ENCODE assay signal across 8 cellular contexts in genomic region chr1:166166701-166167394, GRCh38. TPM values are rescaled to one million over a fixed set of nuclear protein-coding genes. Genes with fewer than 3 reads are reported as not detected.
A peak's percentile ranks its signal among the peaks of the same experiment; 100 is the strongest.
DNase-seq lines count a peak whose midpoint lies in the region; ATAC-seq and TF ChIP-seq lines count a peak whose summit lies in the region.

Gene FAM78B (minus strand): TSS chr1:166167001. CDS start chr1:166166248, 753 bp downstream.

- DNase-seq in DMS 273 (lab: John Stamatoyannopoulos, UW; ENCODE audit: unreplicated experiment) = peak; percentile 91
- peak; percentile 73 for DNase-seq in HuH-7 (ENCODE audit: low spot score)
- DNase-seq in SK-N-DZ (ENCODE audit: low spot score) = peak; percentile 65
- DNase-seq in Right ventricle myocardium inferior (ENCODE audit: missing footprints) = peak; percentile 88
- DNase-seq in ovary = peak; percentile 61 to 83 (median 70)
- peak; percentile 81 for DNase-seq in ureter (ENCODE audit: low spot score)

- H3K27ac ChIP-seq in ovary = no peak within 1 kb of the TSS

- no peaks in the 10 kb centered on the region for H3K9me3 ChIP-seq in ovary

- no peak for TF ChIP-seq POLR2A in ovary (IDR thresholded peaks at IDR 0.05)

- intact Hi-C loops in Right ventricle myocardium inferior (cut with DNase I) = loop anchor here (2.0 to 5.0 kb wide), 3 partner anchors 140 to 265 kb away; no protein-coding TSS in a partner anchor
- intact Hi-C loops in ovary (cut with DNase I) = no loop called here

- no peak for TF ChIP-seq CTCF in ovary (IDR thresholded peaks at IDR 0.05)

- peaks cover 32% of the 10 kb centered on the region for H3K4me1 Mint-ChIP-seq in activated naive CD8-positive, alpha-beta T cell (ENCODE audit: low read depth)

- ATAC-seq in GM21423 (IDR thresholded peaks at IDR 0.05; ENCODE audit: unreplicated experiment) (peak; percentile 46), Right ventricle myocardium inferior (peak; percentile 96)

- H3K4me1 ChIP-seq in ovary (ENCODE audit: insufficient read depth) = no peaks in the 10 kb centered on the region

- H3K4me3 Mint-ChIP-seq in activated naive CD8-positive, alpha-beta T cell = peak within 1 kb of the TSS; percentile 83

- no peaks in the 10 kb centered on the region for H3K9me3 Mint-ChIP-seq in activated naive CD8-positive, alpha-beta T cell (ENCODE audit: low read depth)

- 1 to 3% (median 2%) methylated on average over 11 to 60 of the region's 60 CpGs for WGBS in ovary, 3 donors

- peak within 1 kb of the TSS; percentile 13 for H3K27ac Mint-ChIP-seq in activated naive CD8-positive, alpha-beta T cell

- H3K27me3 Mint-ChIP-seq in activated naive CD8-positive, alpha-beta T cell = peaks cover 19% of the 10 kb centered on the region

- H3K27me3 ChIP-seq in ovary = no peaks in the 10 kb centered on the region

- H3K36me3 ChIP-seq in ovary = no peaks in the 10 kb centered on the region

- H3K4me3 ChIP-seq in ovary = peak within 1 kb of the TSS; percentile 72

- TF ChIP-seq EP300 in ovary (IDR thresholded peaks at IDR 0.05) = no peak

- no peaks in the 10 kb centered on the region for H3K36me3 Mint-ChIP-seq in activated naive CD8-positive, alpha-beta T cell

RNA-seq across cellular contexts. Expression of gene FAM78B, which starts in this region (rescaled TPM):
- polyA plus RNA-seq in SK-N-DZ (2014; cell fraction: cytosol; rRNA removed) = 4.3 and 6.3 TPM in 2 replicates
- polyA plus RNA-seq in SK-N-DZ (2014; cell fraction: nucleus; rRNA removed) = 5.0 and 5.6 TPM in 2 replicates
- total RNA-seq in Right ventricle myocardium inferior (3.4 TPM), ovary (1 to 10 TPM in 6 of 7 donors, under 1 TPM in 1; 0.83 to 2.6 (median 1.6) TPM), ureter (3.6 TPM)
- 1 to 10 TPM in 1 of 2 donors, under 1 TPM in 1; 0.64 to 1.4 TPM for polyA plus RNA-seq in ovary
